In genomic region chr6:6546318-6547110, GRCh38 we compare ENCODE assay signal across 8 cellular contexts.
DNase-seq lines count a peak whose midpoint lies in the region; ATAC-seq lines count a peak whose summit lies in the region.

No MANE protein-coding gene starts in this region.

- no peak for DNase-seq in activated CD4-positive, CD25-positive, alpha-beta regulatory T cell (lab: John Stamatoyannopoulos, UW)
- DNase-seq in NOMO-1 (lab: John Stamatoyannopoulos, UW; ENCODE audit: unreplicated experiment in 2 of 2) (peak; percentile 47 to 55), amniotic epithelial cell (ENCODE audit: low read depth) (peak; percentile 24), hepatic stellate cell (ENCODE audit: low spot score) (peak; percentile 9), retina (peak; percentile 93), NCI-H2196 treated with DMSO at 0.1 percent for 48 hours (lab: John Stamatoyannopoulos, UW; ENCODE audit: unreplicated experiment) (no peak)

- peak; percentile 40 to 61 for ATAC-seq in activated CD4-positive, CD25-positive, alpha-beta regulatory T cell treated with anti-CD3 and anti-CD28 coated beads, Interleukin-2, amount 50 U/mL, for 24 hours
- peak; percentile 45 for ATAC-seq in HG02943 (IDR thresholded peaks at IDR 0.05; ENCODE audit: low read depth, unreplicated experiment)

Comparison
In these comparisons a context has a peak if more than half of its experiments do, and no peak if none do; other contexts are left out.
1. DNase-seq: peak in NOMO-1 (2 of 2), amniotic epithelial cell (single experiment), hepatic stellate cell (single experiment) and retina (single experiment); none in activated CD4-positive, CD25-positive, alpha-beta regulatory T cell (0 of 4) and NCI-H2196 treated with DMSO at 0.1 percent for 48 hours (single experiment).